8 cellular contexts compared by ENCODE assay signal in the genomic region with DNA sequence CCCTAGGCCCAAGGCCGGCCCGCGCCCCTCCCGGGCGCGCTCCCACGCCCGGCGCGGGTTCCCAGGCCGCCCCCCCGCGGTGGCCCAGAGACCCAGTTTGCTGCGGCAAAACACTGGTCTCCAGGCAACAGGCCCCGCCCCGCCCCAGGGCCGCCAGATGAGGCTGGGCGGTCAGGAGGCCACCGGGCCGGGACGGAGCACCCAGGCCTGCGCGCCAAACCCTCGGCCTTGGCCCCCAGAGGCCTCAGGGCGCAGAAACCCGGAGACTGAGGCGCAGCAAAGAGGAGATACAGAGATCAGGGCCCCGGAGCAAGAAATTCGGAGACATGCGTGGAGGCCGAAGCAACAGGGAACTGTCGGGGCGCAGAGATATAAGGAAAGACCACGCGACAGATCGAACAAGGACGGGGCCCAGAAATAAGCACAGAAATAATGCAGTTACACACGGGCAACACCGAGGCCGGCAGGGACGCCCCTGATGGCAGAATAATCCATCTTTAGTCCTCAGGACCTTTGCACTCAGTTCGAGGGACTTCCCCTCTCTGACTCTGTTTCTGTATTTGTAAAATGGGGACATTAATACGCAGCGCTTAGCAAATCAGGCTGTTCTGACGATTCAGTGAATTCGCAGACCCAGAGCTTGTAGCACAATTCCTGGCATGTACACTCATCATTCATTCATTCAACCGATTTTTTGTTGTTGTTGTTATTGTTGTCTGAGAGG. TPM values are rescaled to one million over a fixed set of nuclear protein-coding genes. Genes with fewer than 3 reads are reported as not detected.
DNase-seq lines count a peak whose midpoint lies in the region; ATAC-seq, FAIRE-seq and TF ChIP-seq lines count a peak whose summit lies in the region.

No MANE protein-coding gene starts in this region.

- WGBS in transverse colon (ENCODE audit: low coverage in 1 of 2), 2 donors, result 14 to 40% methylated on average over 5 to 27 of the region's 47 CpGs

- no peak overlapping the region for H3K4me3 ChIP-seq in A673 (ENCODE audit: low read depth, low read length, poor library complexity, severe bottlenecking)
- H3K4me3 ChIP-seq in HUES48 (ENCODE audit: low read depth, low read length), result peak overlapping the region; percentile 50
- H3K4me3 ChIP-seq in transverse colon, result peak overlapping the region; percentile 28 to 59 (median 36)

- peak; percentile 45 for TF ChIP-seq POLR2A in transverse colon (IDR thresholded peaks at IDR 0.05)

- H3K27me3 ChIP-seq in A673 (replicated peaks; ENCODE audit: insufficient read depth, low read depth, low read length, poor library complexity) (no peaks in the 10 kb centered on the region), HUES48 (ENCODE audit: control insufficient read depth, insufficient read depth, low read length) (peaks cover 8% of the 10 kb centered on the region), transverse colon (no peaks in the 10 kb centered on the region)

- H3K27ac ChIP-seq in A673 (ENCODE audit: low read depth, low read length, poor library complexity, severe bottlenecking), result peak overlapping the region; percentile 63
- H3K27ac ChIP-seq in HUES48 (ENCODE audit: low read depth, low read length), result peak overlapping the region; percentile 78
- peak overlapping the region; percentile 91 to 93 (median 92) for H3K27ac ChIP-seq in transverse colon

- no peaks in the 10 kb centered on the region for H3K9me3 ChIP-seq in A673 (ENCODE audit: low read depth, low read length, poor library complexity, severe bottlenecking)
- no peaks in the 10 kb centered on the region for H3K9me3 ChIP-seq in HUES48 (ENCODE audit: control insufficient read depth, insufficient read depth, low read length)
- H3K9me3 ChIP-seq in transverse colon, result no peaks in the 10 kb centered on the region

- H3K9me3 Mint-ChIP-seq in activated naive CD8-positive, alpha-beta T cell treated with anti-CD3 and anti-CD28 coated beads, Interleukin-2, amount 10 ng/mL, durations not matched to agents 7 days and 5 days, result no peaks in the 10 kb centered on the region

- peak; percentile 64 for ATAC-seq in SK-N-SH treated with all-trans-retinoic acid at 6 μM for 48 hours
- ATAC-seq in activated naive CD8-positive, alpha-beta T cell treated with anti-CD3 and anti-CD28 coated beads, Interleukin-2, amount 10 ng/mL, durations not matched to agents 7 days and 5 days (ENCODE audit: low read depth), result peak; percentile 28
- ATAC-seq in omental fat pad (ENCODE audit: low FRiP score), result peak; percentile 62

- peak; percentile 48 for DNase-seq in A673 (ENCODE audit: low spot score)
- DNase-seq in GM18507 (ENCODE audit: extremely low spot score, insufficient read length, low read depth), result peak; percentile 76
- peak; percentile 86 for DNase-seq in activated naive CD8-positive, alpha-beta T cell treated with anti-CD3 and anti-CD28 coated beads, Interleukin-2, amount 10 ng/mL, durations not matched to agents 7 days and 5 days
- peak; percentile 86 to 97 (median 93) for DNase-seq in head of caudate nucleus
- peak; percentile 73 for DNase-seq in omental fat pad (ENCODE audit: low spot score)
- DNase-seq in transverse colon, result peak; percentile 96

- POLR2A ChIA-PET in A673 (lab: Charles Lee; ENCODE audit: low non-redundant PET), result interaction anchor here (0.6 to 0.7 kb wide), 2 partner anchors 22 to 1887 kb away, joined by 3 to 6 read pairs; no protein-coding TSS in a partner anchor
- POLR2A ChIA-PET in activated naive CD8-positive, alpha-beta T cell treated with anti-CD3 and anti-CD28 coated beads, Interleukin-2, amount 10 ng/mL, durations not matched to agents 7 days and 5 days (lab: Charles Lee), result interaction anchor here (1.7 to 6.4 kb wide), 2 partner anchors 24 to 34 kb away, joined by 11 to 54 read pairs; partner anchors contain the start of gene FOSB

- H3K36me3 ChIP-seq in A673 (ENCODE audit: insufficient read depth, low read length, poor library complexity, severe bottlenecking), result no peaks in the 10 kb centered on the region
- no peaks in the 10 kb centered on the region for H3K36me3 ChIP-seq in HUES48 (ENCODE audit: control insufficient read depth, insufficient read depth, low read length)
- H3K36me3 ChIP-seq in transverse colon, result no peaks in the 10 kb centered on the region

- peak; percentile 76 for FAIRE-seq in GM18507 (lab: Jason Lieb, UNC)

- intact Hi-C loops in A673 (cut with micrococcal nuclease; ENCODE audit: unreplicated experiment) (no loop called here), head of caudate nucleus (cut with DNase I) (no loop called here), transverse colon (cut with DNase I; ENCODE audit: low total_unique reads) (no loop called here)

- CTCF ChIA-PET in A673 (lab: Charles Lee), result no interaction called here

- TSS peak; percentile 28 for BruUV-seq in A673 (replicated peaks; lab: Mats Ljungman, UMichigan)

- peak overlapping the region; percentile 38 for H3K27ac Mint-ChIP-seq in activated naive CD8-positive, alpha-beta T cell treated with anti-CD3 and anti-CD28 coated beads, Interleukin-2, amount 10 ng/mL, durations not matched to agents 7 days and 5 days

- peak; percentile 69 for TF ChIP-seq EP300 in transverse colon (IDR thresholded peaks at IDR 0.05; ENCODE audit: low read depth)

- no peak overlapping the region for H3K9ac ChIP-seq in HUES48 (ENCODE audit: low read depth, low read length)

- TF ChIP-seq CTCF in A673 (conservative IDR thresholded peaks at IDR 0.05; ENCODE audit: low read depth, low read length) (no peak), omental fat pad (IDR thresholded peaks at IDR 0.05) (no peak), transverse colon (IDR thresholded peaks at IDR 0.05) (peak in 1 of 5 experiments; percentile 9)

- peaks cover 2% of the 10 kb centered on the region for H3K36me3 Mint-ChIP-seq in activated naive CD8-positive, alpha-beta T cell treated with anti-CD3 and anti-CD28 coated beads, Interleukin-2, amount 10 ng/mL, durations not matched to agents 7 days and 5 days

- in situ Hi-C loops in transverse colon (cut with MboI; ENCODE audit: low pct_ligation_motif_present in 1 of 4, low pct_unique_long_range_greater_than_20kb in 1 of 4, low sequenced_read_pairs in 3 of 4), result loop anchor here in 3 of 4 donors (5.0 kb wide), 1 partner anchor 33 kb away; no protein-coding TSS in a partner anchor

- H3K4me1 ChIP-seq in A673 (ENCODE audit: insufficient read depth, low read length, poor library complexity, severe bottlenecking), result peaks cover 18% of the 10 kb centered on the region
- peaks cover 17% of the 10 kb centered on the region for H3K4me1 ChIP-seq in HUES48 (ENCODE audit: control insufficient read depth, insufficient read depth, low read length)
- H3K4me1 ChIP-seq in transverse colon, result peaks cover 15 to 68% (median 39%) of the 10 kb centered on the region in 4 donors

- peak overlapping the region; percentile 64 for H3K4me3 Mint-ChIP-seq in activated naive CD8-positive, alpha-beta T cell treated with anti-CD3 and anti-CD28 coated beads, Interleukin-2, amount 10 ng/mL, durations not matched to agents 7 days and 5 days

- no peaks in the 10 kb centered on the region for H3K27me3 Mint-ChIP-seq in activated naive CD8-positive, alpha-beta T cell treated with anti-CD3 and anti-CD28 coated beads, Interleukin-2, amount 10 ng/mL, durations not matched to agents 7 days and 5 days

- H3K4me1 Mint-ChIP-seq in activated naive CD8-positive, alpha-beta T cell treated with anti-CD3 and anti-CD28 coated beads, Interleukin-2, amount 10 ng/mL, durations not matched to agents 7 days and 5 days, result peaks cover 39% of the 10 kb centered on the region

TF ChIP-seq in SK-N-SH treated with all-trans-retinoic acid at 6 μM for 48 hours, 23 proteins besides CTCF, POLR2A, EP300 and RAD21:
- TF ChIP-seq ZFP30 (CRISPR knock-in tag; IDR thresholded peaks at IDR 0.05) (0 out of 2 replicates have a peak, but pooled peaks have one; percentile 6), CREB5 (CRISPR knock-in tag; IDR thresholded peaks at IDR 0.05; ENCODE audit: low read depth) (no peak)

RNA-seq across cellular contexts. Expression of gene ERCC1, which starts 20.8 kb away (rescaled TPM):
- total RNA-seq in A673 (2021) (158 and 165 TPM in 2 replicates), omental fat pad (10 to 100 TPM; 63.7 to 93.8 (median 76.5) TPM), transverse colon (10 to 100 TPM; 38.8 to 42.6 (median 40.0) TPM)
- total RNA-seq in activated naive CD8-positive, alpha-beta T cell treated with anti-CD3 and anti-CD28 coated beads, Interleukin-2, amount 10 ng/mL, durations not matched to agents 7 days and 5 days, result 10 to 100 TPM; 63.1 to 63.3 TPM

RNA-seq across cellular contexts. Expression of gene FOSB, which starts 23.3 kb away (rescaled TPM):
- total RNA-seq in A673 (2021), result 1.0 and 1.9 TPM in 2 replicates
- total RNA-seq in activated naive CD8-positive, alpha-beta T cell treated with anti-CD3 and anti-CD28 coated beads, Interleukin-2, amount 10 ng/mL, durations not matched to agents 7 days and 5 days, result 10 to 100 TPM; 68.7 to 69.4 TPM
- 100 to 1,000 TPM; 306 to 713 (median 395) TPM for total RNA-seq in omental fat pad
- total RNA-seq in transverse colon, result 10 to 100 TPM; 14.5 to 64.7 (median 25.6) TPM

RNA-seq across cellular contexts. Expression of gene POLR1G, which starts 38.0 kb away (rescaled TPM):
- total RNA-seq in A673 (2021) (23.2 and 30.1 TPM in 2 replicates), omental fat pad (10 to 100 TPM in 1 of 4 donors, 1 to 10 TPM in 3; 5.2 to 29.8 (median 6.3) TPM), transverse colon (1 to 10 TPM in 3 of 4 donors, under 1 TPM in 1; 1.00 to 3.5 (median 1.2) TPM)
- 1 to 10 TPM; 6.0 to 6.3 TPM for total RNA-seq in activated naive CD8-positive, alpha-beta T cell treated with anti-CD3 and anti-CD28 coated beads, Interleukin-2, amount 10 ng/mL, durations not matched to agents 7 days and 5 days

RNA-seq across cellular contexts. Expression of gene PPP1R13L, which starts 39.6 kb away (rescaled TPM):
- total RNA-seq in A673 (2021) (5.5 and 8.1 TPM in 2 replicates), omental fat pad (10 to 100 TPM; 13.7 to 20.0 (median 15.6) TPM), transverse colon (100 to 1,000 TPM in 1 of 4 donors, 10 to 100 TPM in 3; 28.5 to 298 (median 44.4) TPM)
- total RNA-seq in activated naive CD8-positive, alpha-beta T cell treated with anti-CD3 and anti-CD28 coated beads, Interleukin-2, amount 10 ng/mL, durations not matched to agents 7 days and 5 days, result 10 to 100 TPM; 20.2 to 25.7 TPM

RNA-seq across cellular contexts. Expression of gene RTN2, which starts 52.4 kb away (rescaled TPM):
- total RNA-seq in A673 (2021), result 6.6 and 9.1 TPM in 2 replicates
- 1 to 10 TPM; 3.0 to 3.3 TPM for total RNA-seq in activated naive CD8-positive, alpha-beta T cell treated with anti-CD3 and anti-CD28 coated beads, Interleukin-2, amount 10 ng/mL, durations not matched to agents 7 days and 5 days
- 1 to 10 TPM; 3.8 to 9.4 (median 7.0) TPM for total RNA-seq in omental fat pad
- 10 to 100 TPM in 1 of 4 donors, 1 to 10 TPM in 1, not detected in 2; 5.7 to 13.5 TPM for total RNA-seq in transverse colon

Comparison
In these comparisons a context has a peak if more than half of its experiments do, and no peak if none do; other contexts are left out.
1. RNA of gene FOSB, which starts 23.3 kb away (total RNA-seq): 306 to 713 TPM in omental fat pad; 68.7 to 69.4 TPM in activated naive CD8-positive, alpha-beta T cell treated with anti-CD3 and anti-CD28 coated beads, Interleukin-2, amount 10 ng/mL, durations not matched to agents 7 days and 5 days, 14.5 to 64.7 TPM in transverse colon and 1.0 to 1.9 TPM in A673; every median in the first group is over 4 times any median in the second.
2. Peak in every context shown above with its lines, with median percentiles within 50 percentile points of each other: DNase-seq, H3K27ac ChIP-seq and ATAC-seq.